Comparison of ENCODE assay signal across 1 cellular context in the genomic region with DNA sequence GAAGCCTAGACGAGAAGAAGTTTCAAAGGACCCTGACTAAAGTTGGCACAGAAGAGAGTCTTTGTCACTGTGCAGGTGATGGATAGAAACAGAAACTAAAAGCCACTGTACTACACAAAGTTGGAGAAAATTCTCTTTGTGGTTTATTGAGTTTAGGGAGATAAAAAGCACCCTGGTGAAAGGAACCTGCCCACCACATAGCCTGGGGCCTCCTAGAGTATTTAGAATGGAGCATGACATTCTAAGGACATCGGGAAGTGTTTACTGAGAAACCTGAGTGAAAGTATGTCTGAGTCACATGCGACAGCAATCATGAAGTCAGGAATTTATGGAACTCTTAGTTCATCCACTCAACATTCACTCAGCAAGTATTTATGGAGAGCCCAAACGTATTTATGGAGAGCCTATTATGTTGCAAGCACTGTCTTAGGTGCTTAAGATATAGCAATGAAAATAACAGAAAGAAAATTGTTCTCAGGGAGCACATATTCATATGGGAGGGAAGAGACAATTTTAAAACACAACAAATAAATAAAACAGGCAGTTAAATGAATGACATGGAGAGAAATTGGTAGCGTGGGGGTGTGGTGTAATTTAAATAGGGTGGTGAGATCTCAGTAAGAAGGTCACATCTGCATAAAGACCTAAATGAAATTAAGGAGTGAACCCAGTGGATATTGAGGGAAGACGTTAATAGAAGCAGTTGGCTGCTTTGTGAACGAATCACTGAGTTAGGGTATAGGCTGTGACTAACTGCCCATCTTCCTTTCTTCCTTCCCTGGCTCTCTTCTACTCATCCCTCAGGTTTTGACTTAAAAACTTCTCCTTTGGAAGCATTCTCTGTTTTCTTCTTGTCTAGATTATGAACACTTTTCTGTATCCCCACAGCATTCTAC.
TF ChIP-seq lines count a peak whose summit lies in the region.

No MANE protein-coding gene starts in this region.

TF ChIP-seq in HEK293, 187 proteins besides CTCF, POLR2A, EP300 and RAD21 (continued from another document and continues in another):
- TF ChIP-seq ZNF843 (tag by site-specific recombination; IDR thresholded peaks at IDR 0.05) (peak; percentile 93), ZNF324 (tag by site-specific recombination; IDR thresholded peaks at IDR 0.05) (no peak; the same call in 1 of the 2 replicates), ZNF473 (tag by site-specific recombination; IDR thresholded peaks at IDR 0.05) (no peak), ZNF354C (tag by site-specific recombination; IDR thresholded peaks at IDR 0.05; ENCODE audit: borderline replicate concordance, low read depth) (no peak), ZNF610 (tag by site-specific recombination; IDR thresholded peaks at IDR 0.05; ENCODE audit: borderline replicate concordance) (0 out of 2 replicates have a peak, but pooled peaks have one; percentile 62), ZNF544 (tag by site-specific recombination; IDR thresholded peaks at IDR 0.05) (no peak), ZNF404 (tag by site-specific recombination; IDR thresholded peaks at IDR 0.05) (no peak), ZNF157 (tag by site-specific recombination; IDR thresholded peaks at IDR 0.05) (no peak), ZNF223 (tag by site-specific recombination; IDR thresholded peaks at IDR 0.05) (no peak), ZNF146 (tag by site-specific recombination; IDR thresholded peaks at IDR 0.05) (peak; percentile 38), ZNF792 (tag by site-specific recombination; IDR thresholded peaks at IDR 0.05) (no peak), KLF16 (tag by site-specific recombination; IDR thresholded peaks at IDR 0.05) (no peak), ZNF549 (tag by site-specific recombination; IDR thresholded peaks at IDR 0.05) (peak; percentile 79), ZNF169 (tag by site-specific recombination; IDR thresholded peaks at IDR 0.05) (no peak), ZNF335 (tag by site-specific recombination; conservative IDR thresholded peaks at IDR 0.05) (peak; percentile 76), ZNF555 (tag by site-specific recombination; conservative IDR thresholded peaks at IDR 0.05) (no peak), ZNF248 (tag by site-specific recombination; IDR thresholded peaks at IDR 0.05) (no peak), ZNF629 (tag by site-specific recombination; IDR thresholded peaks at IDR 0.05) (peak; percentile 93), ZNF266 (tag by site-specific recombination; IDR thresholded peaks at IDR 0.05; ENCODE audit: low read depth) (no peak), HOXD13 (CRISPR knock-in tag; IDR thresholded peaks at IDR 0.05; ENCODE audit: borderline replicate concordance) (no peak), ZFP3 (tag by site-specific recombination; IDR thresholded peaks at IDR 0.05; ENCODE audit: low read depth) (no peak), MZF1 (tag by site-specific recombination; IDR thresholded peaks at IDR 0.05; ENCODE audit: borderline replicate concordance) (peak; percentile 41; the same call in 1 of the 2 replicates), ZNF501 (tag by site-specific recombination; IDR thresholded peaks at IDR 0.05) (0 out of 2 replicates have a peak, but pooled peaks have one; percentile 40), ZNF624 (tag by site-specific recombination; IDR thresholded peaks at IDR 0.05) (no peak), ZNF211 (tag by site-specific recombination; IDR thresholded peaks at IDR 0.05; ENCODE audit: low read depth) (no peak), ZNF311 (tag by site-specific recombination; IDR thresholded peaks at IDR 0.05; ENCODE audit: borderline replicate concordance) (no peak), ZNF707 (tag by site-specific recombination; IDR thresholded peaks at IDR 0.05) (no peak), ZNF777 (tag by site-specific recombination; IDR thresholded peaks at IDR 0.05; ENCODE audit: borderline replicate concordance) (no peak), ZBTB17 (tag by site-specific recombination; IDR thresholded peaks at IDR 0.05) (peak; percentile 70), ZNF140 (tag by site-specific recombination; IDR thresholded peaks at IDR 0.05) (no peak), ZSCAN23 (tag by site-specific recombination; IDR thresholded peaks at IDR 0.05) (peak; percentile 75), ZNF701 (tag by site-specific recombination; IDR thresholded peaks at IDR 0.05) (no peak), ZNF514 (tag by site-specific recombination; IDR thresholded peaks at IDR 0.05) (no peak), ZNF19 (tag by site-specific recombination; IDR thresholded peaks at IDR 0.05; ENCODE audit: low read depth) (no peak), ZFP69B (tag by site-specific recombination; IDR thresholded peaks at IDR 0.05) (no peak), SP3 (tag by site-specific recombination; IDR thresholded peaks at IDR 0.05) (0 out of 2 replicates have a peak, but pooled peaks have one; percentile 12), GLI2 (tag by site-specific recombination; IDR thresholded peaks at IDR 0.05; ENCODE audit: borderline replicate concordance, low read depth) (peak; percentile 85)
- TF ChIP-seq, protein P1, sequence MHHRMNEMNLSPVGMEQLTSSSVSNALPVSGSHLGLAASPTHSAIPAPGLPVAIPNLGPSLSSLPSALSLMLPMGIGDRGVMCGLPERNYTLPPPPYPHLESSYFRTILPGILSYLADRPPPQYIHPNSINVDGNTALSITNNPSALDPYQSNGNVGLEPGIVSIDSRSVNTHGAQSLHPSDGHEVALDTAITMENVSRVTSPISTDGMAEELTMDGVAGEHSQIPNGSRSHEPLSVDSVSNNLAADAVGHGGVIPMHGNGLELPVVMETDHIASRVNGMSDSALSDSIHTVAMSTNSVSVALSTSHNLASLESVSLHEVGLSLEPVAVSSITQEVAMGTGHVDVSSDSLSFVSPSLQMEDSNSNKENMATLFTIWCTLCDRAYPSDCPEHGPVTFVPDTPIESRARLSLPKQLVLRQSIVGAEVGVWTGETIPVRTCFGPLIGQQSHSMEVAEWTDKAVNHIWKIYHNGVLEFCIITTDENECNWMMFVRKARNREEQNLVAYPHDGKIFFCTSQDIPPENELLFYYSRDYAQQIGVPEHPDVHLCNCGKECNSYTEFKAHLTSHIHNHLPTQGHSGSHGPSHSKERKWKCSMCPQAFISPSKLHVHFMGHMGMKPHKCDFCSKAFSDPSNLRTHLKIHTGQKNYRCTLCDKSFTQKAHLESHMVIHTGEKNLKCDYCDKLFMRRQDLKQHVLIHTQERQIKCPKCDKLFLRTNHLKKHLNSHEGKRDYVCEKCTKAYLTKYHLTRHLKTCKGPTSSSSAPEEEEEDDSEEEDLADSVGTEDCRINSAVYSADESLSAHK (tag by site-specific recombination; IDR thresholded peaks at IDR 0.05), result peak; percentile 97
- TF ChIP-seq, protein P2, sequence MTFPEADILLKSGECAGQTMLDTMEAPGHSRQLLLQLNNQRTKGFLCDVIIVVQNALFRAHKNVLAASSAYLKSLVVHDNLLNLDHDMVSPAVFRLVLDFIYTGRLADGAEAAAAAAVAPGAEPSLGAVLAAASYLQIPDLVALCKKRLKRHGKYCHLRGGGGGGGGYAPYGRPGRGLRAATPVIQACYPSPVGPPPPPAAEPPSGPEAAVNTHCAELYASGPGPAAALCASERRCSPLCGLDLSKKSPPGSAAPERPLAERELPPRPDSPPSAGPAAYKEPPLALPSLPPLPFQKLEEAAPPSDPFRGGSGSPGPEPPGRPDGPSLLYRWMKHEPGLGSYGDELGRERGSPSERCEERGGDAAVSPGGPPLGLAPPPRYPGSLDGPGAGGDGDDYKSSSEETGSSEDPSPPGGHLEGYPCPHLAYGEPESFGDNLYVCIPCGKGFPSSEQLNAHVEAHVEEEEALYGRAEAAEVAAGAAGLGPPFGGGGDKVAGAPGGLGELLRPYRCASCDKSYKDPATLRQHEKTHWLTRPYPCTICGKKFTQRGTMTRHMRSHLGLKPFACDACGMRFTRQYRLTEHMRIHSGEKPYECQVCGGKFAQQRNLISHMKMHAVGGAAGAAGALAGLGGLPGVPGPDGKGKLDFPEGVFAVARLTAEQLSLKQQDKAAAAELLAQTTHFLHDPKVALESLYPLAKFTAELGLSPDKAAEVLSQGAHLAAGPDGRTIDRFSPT (tag by site-specific recombination; IDR thresholded peaks at IDR 0.05), result peak; percentile 80
- TF ChIP-seq, protein P3, sequence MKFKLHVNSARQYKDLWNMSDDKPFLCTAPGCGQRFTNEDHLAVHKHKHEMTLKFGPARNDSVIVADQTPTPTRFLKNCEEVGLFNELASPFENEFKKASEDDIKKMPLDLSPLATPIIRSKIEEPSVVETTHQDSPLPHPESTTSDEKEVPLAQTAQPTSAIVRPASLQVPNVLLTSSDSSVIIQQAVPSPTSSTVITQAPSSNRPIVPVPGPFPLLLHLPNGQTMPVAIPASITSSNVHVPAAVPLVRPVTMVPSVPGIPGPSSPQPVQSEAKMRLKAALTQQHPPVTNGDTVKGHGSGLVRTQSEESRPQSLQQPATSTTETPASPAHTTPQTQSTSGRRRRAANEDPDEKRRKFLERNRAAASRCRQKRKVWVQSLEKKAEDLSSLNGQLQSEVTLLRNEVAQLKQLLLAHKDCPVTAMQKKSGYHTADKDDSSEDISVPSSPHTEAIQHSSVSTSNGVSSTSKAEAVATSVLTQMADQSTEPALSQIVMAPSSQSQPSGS (tag by site-specific recombination; IDR thresholded peaks at IDR 0.05; ENCODE audit: low read depth), result peak; percentile 52; the same call in 1 of the 2 replicates
- TF ChIP-seq, protein P4, sequence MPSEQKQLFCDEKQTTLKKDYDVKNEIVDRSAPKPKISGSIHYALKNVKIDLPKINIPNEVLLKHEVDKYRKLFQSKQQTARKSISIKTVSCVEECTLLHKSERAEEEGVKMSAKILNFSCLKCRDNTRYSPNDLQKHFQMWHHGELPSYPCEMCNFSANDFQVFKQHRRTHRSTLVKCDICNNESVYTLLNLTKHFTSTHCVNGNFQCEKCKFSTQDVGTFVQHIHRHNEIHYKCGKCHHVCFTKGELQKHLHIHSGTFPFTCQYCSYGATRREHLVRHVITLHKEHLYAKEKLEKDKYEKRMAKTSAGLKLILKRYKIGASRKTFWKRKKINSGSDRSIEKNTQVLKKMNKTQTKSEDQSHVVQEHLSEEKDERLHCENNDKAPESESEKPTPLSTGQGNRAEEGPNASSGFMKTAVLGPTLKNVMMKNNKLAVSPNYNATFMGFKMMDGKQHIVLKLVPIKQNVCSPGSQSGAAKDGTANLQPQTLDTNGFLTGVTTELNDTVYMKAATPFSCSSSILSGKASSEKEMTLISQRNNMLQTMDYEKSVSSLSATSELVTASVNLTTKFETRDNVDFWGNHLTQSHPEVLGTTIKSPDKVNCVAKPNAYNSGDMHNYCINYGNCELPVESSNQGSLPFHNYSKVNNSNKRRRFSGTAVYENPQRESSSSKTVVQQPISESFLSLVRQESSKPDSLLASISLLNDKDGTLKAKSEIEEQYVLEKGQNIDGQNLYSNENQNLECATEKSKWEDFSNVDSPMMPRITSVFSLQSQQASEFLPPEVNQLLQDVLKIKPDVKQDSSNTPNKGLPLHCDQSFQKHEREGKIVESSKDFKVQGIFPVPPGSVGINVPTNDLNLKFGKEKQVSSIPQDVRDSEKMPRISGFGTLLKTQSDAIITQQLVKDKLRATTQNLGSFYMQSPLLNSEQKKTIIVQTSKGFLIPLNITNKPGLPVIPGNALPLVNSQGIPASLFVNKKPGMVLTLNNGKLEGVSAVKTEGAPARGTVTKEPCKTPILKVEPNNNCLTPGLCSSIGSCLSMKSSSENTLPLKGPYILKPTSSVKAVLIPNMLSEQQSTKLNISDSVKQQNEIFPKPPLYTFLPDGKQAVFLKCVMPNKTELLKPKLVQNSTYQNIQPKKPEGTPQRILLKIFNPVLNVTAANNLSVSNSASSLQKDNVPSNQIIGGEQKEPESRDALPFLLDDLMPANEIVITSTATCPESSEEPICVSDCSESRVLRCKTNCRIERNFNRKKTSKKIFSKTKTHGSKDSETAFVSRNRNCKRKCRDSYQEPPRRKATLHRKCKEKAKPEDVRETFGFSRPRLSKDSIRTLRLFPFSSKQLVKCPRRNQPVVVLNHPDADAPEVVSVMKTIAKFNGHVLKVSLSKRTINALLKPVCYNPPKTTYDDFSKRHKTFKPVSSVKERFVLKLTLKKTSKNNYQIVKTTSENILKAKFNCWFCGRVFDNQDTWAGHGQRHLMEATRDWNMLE (tag by site-specific recombination; conservative IDR thresholded peaks at IDR 0.05; ENCODE audit: low read depth), result no peak; the same call in 1 of the 2 replicates
- TF ChIP-seq, protein P5, sequence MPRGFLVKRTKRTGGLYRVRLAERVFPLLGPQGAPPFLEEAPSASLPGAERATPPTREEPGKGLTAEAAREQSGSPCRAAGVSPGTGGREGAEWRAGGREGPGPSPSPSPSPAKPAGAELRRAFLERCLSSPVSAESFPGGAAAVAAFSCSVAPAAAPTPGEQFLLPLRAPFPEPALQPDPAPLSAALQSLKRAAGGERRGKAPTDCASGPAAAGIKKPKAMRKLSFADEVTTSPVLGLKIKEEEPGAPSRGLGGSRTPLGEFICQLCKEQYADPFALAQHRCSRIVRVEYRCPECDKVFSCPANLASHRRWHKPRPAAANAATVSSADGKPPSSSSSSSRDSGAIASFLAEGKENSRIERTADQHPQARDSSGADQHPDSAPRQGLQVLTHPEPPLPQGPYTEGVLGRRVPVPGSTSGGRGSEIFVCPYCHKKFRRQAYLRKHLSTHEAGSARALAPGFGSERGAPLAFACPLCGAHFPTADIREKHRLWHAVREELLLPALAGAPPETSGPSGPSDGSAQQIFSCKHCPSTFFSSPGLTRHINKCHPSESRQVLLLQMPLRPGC (tag by site-specific recombination; IDR thresholded peaks at IDR 0.05), result peak; percentile 95
- TF ChIP-seq, protein P6, sequence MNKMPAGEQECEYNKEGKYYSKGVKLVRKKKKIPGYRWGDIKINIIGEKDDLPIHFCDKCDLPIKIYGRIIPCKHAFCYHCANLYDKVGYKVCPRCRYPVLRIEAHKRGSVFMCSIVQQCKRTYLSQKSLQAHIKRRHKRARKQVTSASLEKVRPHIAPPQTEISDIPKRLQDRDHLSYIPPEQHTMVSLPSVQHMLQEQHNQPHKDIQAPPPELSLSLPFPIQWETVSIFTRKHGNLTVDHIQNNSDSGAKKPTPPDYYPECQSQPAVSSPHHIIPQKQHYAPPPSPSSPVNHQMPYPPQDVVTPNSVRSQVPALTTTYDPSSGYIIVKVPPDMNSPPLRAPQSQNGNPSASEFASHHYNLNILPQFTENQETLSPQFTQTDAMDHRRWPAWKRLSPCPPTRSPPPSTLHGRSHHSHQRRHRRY (tag by site-specific recombination; IDR thresholded peaks at IDR 0.05), result no peak
- TF ChIP-seq, protein P7, sequence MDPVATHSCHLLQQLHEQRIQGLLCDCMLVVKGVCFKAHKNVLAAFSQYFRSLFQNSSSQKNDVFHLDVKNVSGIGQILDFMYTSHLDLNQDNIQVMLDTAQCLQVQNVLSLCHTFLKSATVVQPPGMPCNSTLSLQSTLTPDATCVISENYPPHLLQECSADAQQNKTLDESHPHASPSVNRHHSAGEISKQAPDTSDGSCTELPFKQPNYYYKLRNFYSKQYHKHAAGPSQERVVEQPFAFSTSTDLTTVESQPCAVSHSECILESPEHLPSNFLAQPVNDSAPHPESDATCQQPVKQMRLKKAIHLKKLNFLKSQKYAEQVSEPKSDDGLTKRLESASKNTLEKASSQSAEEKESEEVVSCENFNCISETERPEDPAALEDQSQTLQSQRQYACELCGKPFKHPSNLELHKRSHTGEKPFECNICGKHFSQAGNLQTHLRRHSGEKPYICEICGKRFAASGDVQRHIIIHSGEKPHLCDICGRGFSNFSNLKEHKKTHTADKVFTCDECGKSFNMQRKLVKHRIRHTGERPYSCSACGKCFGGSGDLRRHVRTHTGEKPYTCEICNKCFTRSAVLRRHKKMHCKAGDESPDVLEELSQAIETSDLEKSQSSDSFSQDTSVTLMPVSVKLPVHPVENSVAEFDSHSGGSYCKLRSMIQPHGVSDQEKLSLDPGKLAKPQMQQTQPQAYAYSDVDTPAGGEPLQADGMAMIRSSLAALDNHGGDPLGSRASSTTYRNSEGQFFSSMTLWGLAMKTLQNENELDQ (tag by site-specific recombination; IDR thresholded peaks at IDR 0.05; ENCODE audit: low read depth), result no peak
